In the genomic region with DNA sequence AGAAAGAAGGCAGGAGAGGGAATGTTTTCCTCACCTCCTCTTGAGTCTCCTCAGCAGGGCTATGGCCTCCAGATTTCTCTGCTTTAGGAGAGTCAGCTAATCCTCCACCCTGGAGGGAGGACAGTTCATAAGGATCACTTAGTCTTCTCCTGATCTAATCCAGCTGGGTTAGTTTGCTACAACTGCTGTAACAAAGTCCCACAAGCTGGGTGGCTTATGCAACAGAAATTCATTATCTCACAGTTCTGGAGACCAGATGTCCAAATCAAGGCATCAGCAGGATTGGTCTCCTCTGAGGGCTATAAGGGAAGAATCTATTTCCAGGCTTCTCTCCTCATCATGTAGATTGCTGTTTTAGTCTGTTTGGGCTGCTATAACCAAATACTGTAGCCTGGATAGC, we compare ENCODE assay signal across 20 cellular contexts. TPM values are rescaled to one million over a fixed set of nuclear protein-coding genes. Genes with fewer than 3 reads are reported as not detected.
DNase-seq lines count a peak whose midpoint lies in the region; ATAC-seq, FAIRE-seq and TF ChIP-seq lines count a peak whose summit lies in the region.
"Had no signal": no experiment of that assay in that cellular context is flagged by ENCODE, and none has a peak within 500 bp of the region (broad histone marks: within the 10 kb centered on the region; RNA-seq: fewer than 3 reads in every experiment).

No MANE protein-coding gene starts in this region.

- DNase-seq in BJ (ENCODE audit: low read depth) (peak; percentile 87), IMR-90 (peak; percentile 81), fibroblast of lung (ENCODE audit: low read depth in 2 of 2) (peak; percentile 77 to 84), pancreas (no peak), testis (no peak), BE2C (no peak)
- DNase-seq: activated CD4-positive, alpha-beta T cell treated with anti-CD3 and anti-CD28 coated beads, Interleukin-2, amount 10 ng/mL, durations not matched to agents 7 days and 5 days; activated CD8-positive, alpha-beta memory T cell treated with anti-CD3 and anti-CD28 coated beads, Interleukin-2, amount 50 U/mL, for 48 hours; activated gamma-delta T cell; amniotic stem cell; Calu3; midbrain; NCI-H2171 treated with DMSO at 0.1 percent for 48 hours; NCI-H748 treated with DMSO at 0.1 percent for 48 hours; PC-3; stimulated activated naive B cell treated with anti-CD40 and anti-IgM and Interleukin-4, amounts not matched to agents 10 μg/mL and 1 μg/mL and 100 μg/mL, for 72 hours had no signal

- H3K4me1 ChIP-seq in IMR-90 (ENCODE audit: control insufficient read depth, insufficient read depth, low read length): peaks cover 23% of the 10 kb centered on the region
- H3K4me1 ChIP-seq in fibroblast of lung (ENCODE audit: control insufficient read depth, extremely low read depth, insufficient read depth, low read length): peaks cover 10% of the 10 kb centered on the region
- no peaks in the 10 kb centered on the region for H3K4me1 ChIP-seq in pancreas
- H3K4me1 ChIP-seq in testis: no peaks in the 10 kb centered on the region
- no peaks in the 10 kb centered on the region for H3K4me1 ChIP-seq in BE2C
- H3K4me1 ChIP-seq: tibial nerve had no signal

- H4K91ac ChIP-seq in IMR-90 (ENCODE audit: insufficient read depth, low read depth, low read length): no peak overlapping the region

- H3K9me1 ChIP-seq in IMR-90 (ENCODE audit: insufficient read depth, low read length): peaks cover 13% of the 10 kb centered on the region

- TF ChIP-seq POLR2A in IMR-90 (IDR thresholded peaks at IDR 0.05; ENCODE audit: low read depth, low read length): no peak
- no peak for TF ChIP-seq POLR2A in testis (IDR thresholded peaks at IDR 0.05)

- H2AFZ ChIP-seq in IMR-90 (replicated peaks; ENCODE audit: low read length, poor library complexity) (no peak overlapping the region), fibroblast of lung (ENCODE audit: low read length) (no peak overlapping the region)

- H3K79me1 ChIP-seq in IMR-90 (ENCODE audit: low read depth in 1 of 2, low read length in 2 of 2): no peaks in the 10 kb centered on the region

- H3K4me3 ChIP-seq in BJ (ENCODE audit: low read depth, low read length) (no peak overlapping the region), IMR-90 (ENCODE audit: insufficient read depth, low read depth, low read length) (no peak overlapping the region), fibroblast of lung (replicated peaks in 1 of 4; ENCODE audit: control extremely low read depth in 1 of 4, insufficient read depth in 1 of 4, low read depth in 3 of 4, low read length in 4 of 4) (no peak overlapping the region), pancreas (no peak overlapping the region), testis (no peak overlapping the region), BE2C (ENCODE audit: low read depth, low read length) (no peak overlapping the region)
- H3K4me3 ChIP-seq: BLaER1, tibial nerve had no signal

- peak overlapping the region; percentile 83 for H3K14ac ChIP-seq in IMR-90 (replicated peaks; ENCODE audit: low read depth, low read length)

- peak overlapping the region in 1 of 2 experiments; percentile 67; a peak in 1 of 4 replicates for H4K8ac ChIP-seq in IMR-90 (ENCODE audit: low read depth in 2 of 2, low read length in 2 of 2)

- no TSS peak for BruUV-seq in IMR-90 (replicated peaks; lab: Mats Ljungman, UMichigan)

- H3K79me2 ChIP-seq in fibroblast of lung (ENCODE audit: control insufficient read depth, insufficient read depth, low read length): no peaks in the 10 kb centered on the region

- no peaks in the 10 kb centered on the region for H3K36me3 ChIP-seq in BJ (ENCODE audit: control insufficient read depth, insufficient read depth, low read length)
- no peaks in the 10 kb centered on the region for H3K36me3 ChIP-seq in IMR-90 (ENCODE audit: control insufficient read depth, insufficient read depth, low read length)
- H3K36me3 ChIP-seq in fibroblast of lung (ENCODE audit: control insufficient read depth, insufficient read depth, low read length): no peaks in the 10 kb centered on the region
- no peaks in the 10 kb centered on the region for H3K36me3 ChIP-seq in pancreas
- no peaks in the 10 kb centered on the region for H3K36me3 ChIP-seq in testis (ENCODE audit: low read depth, missing control alignments)
- no peaks in the 10 kb centered on the region for H3K36me3 ChIP-seq in BE2C
- H3K36me3 ChIP-seq: BLaER1, tibial nerve had no signal

- H2AK9ac ChIP-seq in IMR-90 (replicated peaks; ENCODE audit: low read depth, low read length, poor library complexity): no peak overlapping the region

- H3K18ac ChIP-seq in IMR-90 (ENCODE audit: low read depth, low read length): peak overlapping the region; percentile 14; the same call in 1 of the 2 replicates

- H3K56ac ChIP-seq in IMR-90 (ENCODE audit: extremely low read depth, insufficient read depth, low read length): no peak overlapping the region

- FAIRE-seq in pancreas (lab: Jason Lieb, UNC): no peak

- no peak for TF ChIP-seq RAD21 in IMR-90 (IDR thresholded peaks at IDR 0.05; ENCODE audit: low read length)

- in situ Hi-C loops in IMR-90 (cut with MboI; ENCODE audit: low sequenced_read_pairs): no loop called here

- no peaks in the 10 kb centered on the region for H3K27me3 ChIP-seq in BJ (ENCODE audit: control insufficient read depth, insufficient read depth, low read length)
- no peaks in the 10 kb centered on the region for H3K27me3 ChIP-seq in IMR-90 (ENCODE audit: control insufficient read depth, insufficient read depth, low read length)
- H3K27me3 ChIP-seq in fibroblast of lung (ENCODE audit: control insufficient read depth, insufficient read depth, low read length): no peaks in the 10 kb centered on the region
- H3K27me3 ChIP-seq in pancreas: no peaks in the 10 kb centered on the region
- H3K27me3 ChIP-seq in testis: no peaks in the 10 kb centered on the region
- no peaks in the 10 kb centered on the region for H3K27me3 ChIP-seq in BE2C
- H3K27me3 ChIP-seq: BLaER1, tibial nerve had no signal

- peak overlapping the region; percentile 80 for H2BK120ac ChIP-seq in IMR-90 (ENCODE audit: low read depth, low read length)

- no peak overlapping the region for H3K9ac ChIP-seq in IMR-90 (ENCODE audit: low read depth, low read length)
- no peak overlapping the region for H3K9ac ChIP-seq in fibroblast of lung (ENCODE audit: insufficient read depth, low read length)
- H3K9ac ChIP-seq: BLaER1 had no signal

- POLR2A ChIA-PET in BJ (lab: Charles Lee) (no interaction called here), IMR-90 (lab: Charles Lee; ENCODE audit: unreplicated experiment) (no interaction called here)

- ATAC-seq in IMR-90 (ENCODE audit: low read depth): peak; percentile 14; the same call in 1 of the 2 replicates
- ATAC-seq in pancreas: peak in 3 of 4 donors; percentile 21 to 43 (median 41)
- no peak for ATAC-seq in GM18909 (IDR thresholded peaks at IDR 0.05; ENCODE audit: poor library complexity, unreplicated experiment)
- no peak for ATAC-seq in GM19452 (IDR thresholded peaks at IDR 0.05; ENCODE audit: unreplicated experiment)
- ATAC-seq: PC-3; stimulated activated naive B cell treated with anti-CD40 and anti-IgM and Interleukin-4, amounts not matched to agents 10 μg/mL and 1 μg/mL and 100 μg/mL, for 72 hours had no signal

- H4K20me1 ChIP-seq in IMR-90 (ENCODE audit: insufficient read depth, low read length) (no peaks in the 10 kb centered on the region), fibroblast of lung (ENCODE audit: control insufficient read depth, extremely low read depth, insufficient read depth, low read length) (no peaks in the 10 kb centered on the region)
- H4K20me1 ChIP-seq: BLaER1 had no signal

- peak overlapping the region; percentile 30; the same call in 1 of the 2 replicates for H2BK20ac ChIP-seq in IMR-90 (ENCODE audit: low read depth, low read length)

- H3K9me3 ChIP-seq in IMR-90 (ENCODE audit: control insufficient read depth, insufficient read depth, low read length): 0 out of 2 replicates have a peak, but pooled peaks cover 2% of the 10 kb centered on the region
- no peaks in the 10 kb centered on the region for H3K9me3 ChIP-seq in fibroblast of lung (ENCODE audit: control insufficient read depth, insufficient read depth, low read depth, low read length)
- H3K9me3 ChIP-seq in pancreas: no peaks in the 10 kb centered on the region
- H3K9me3 ChIP-seq in testis: no peaks in the 10 kb centered on the region
- no peaks in the 10 kb centered on the region for H3K9me3 ChIP-seq in BE2C

- no peak for TF ChIP-seq CTCF in BJ (IDR thresholded peaks at IDR 0.05; ENCODE audit: insufficient read depth, low read depth, low read length)
- TF ChIP-seq CTCF in IMR-90 (conservative IDR thresholded peaks at IDR 0.05; ENCODE audit: low read depth, low read length): no peak
- no peak for TF ChIP-seq CTCF in fibroblast of lung (conservative IDR thresholded peaks at IDR 0.05 in 1 of 2, IDR thresholded peaks at IDR 0.05 in 1 of 2; ENCODE audit: low read depth in 1 of 2, low read length in 2 of 2)
- no peak for TF ChIP-seq CTCF in pancreas (IDR thresholded peaks at IDR 0.05)
- TF ChIP-seq CTCF in testis (IDR thresholded peaks at IDR 0.05): no peak
- no peak for TF ChIP-seq CTCF in BE2C (IDR thresholded peaks at IDR 0.05; ENCODE audit: low read depth, low read length)

- H3K4ac ChIP-seq in IMR-90 (ENCODE audit: low read depth, low read length): peak overlapping the region; percentile 68; the same call in 1 of the 2 replicates

- no peak overlapping the region for H2BK15ac ChIP-seq in IMR-90 (ENCODE audit: low read depth, low read length)

- dilution Hi-C loops in IMR-90 (cut with HindIII; ENCODE audit: low sequenced_read_pairs, unreplicated experiment): no loop called here

- H2BK5ac ChIP-seq in IMR-90 (ENCODE audit: low read depth, low read length, poor library complexity, severe bottlenecking): peak overlapping the region; percentile 7

- H3K27ac ChIP-seq in IMR-90 (ENCODE audit: insufficient read depth, low read length) (peak overlapping the region; percentile 17; the same call in 1 of the 2 replicates), fibroblast of lung (ENCODE audit: insufficient read depth, low read length) (no peak overlapping the region), pancreas (no peak overlapping the region), testis (no peak overlapping the region)
- H3K27ac ChIP-seq: BLaER1, tibial nerve had no signal

- no peak overlapping the region for H4K5ac ChIP-seq in IMR-90 (ENCODE audit: low read depth, low read length)

- peak overlapping the region; percentile 74 for H2AK5ac ChIP-seq in IMR-90 (ENCODE audit: low read depth, low read length)

- no peak overlapping the region for H3K23ac ChIP-seq in IMR-90 (ENCODE audit: low read depth, low read length)

- intact Hi-C loops in IMR-90 (cut with micrococcal nuclease) (no loop called here), pancreas (cut with DNase I) (no loop called here), testis (cut with DNase I; ENCODE audit: low total_unique reads) (no loop called here)

- CTCF ChIA-PET in BJ (lab: Yijun Ruan, JAX): interaction anchor here (1.5 to 2.0 kb wide), 2 partner anchors 43 to 68 kb away, joined by 5 to 11 read pairs; no protein-coding TSS in a partner anchor
- CTCF ChIA-PET in IMR-90 (lab: Yijun Ruan, JAX): no interaction called here

- H3K4me2 ChIP-seq in IMR-90 (ENCODE audit: low read depth, low read length) (no peak overlapping the region), fibroblast of lung (ENCODE audit: extremely low read depth, insufficient read depth, low read length) (no peak overlapping the region)

RNA-seq across cellular contexts. Expression of gene XYLT1, which starts 40.6 kb away (rescaled TPM):
- polyA plus RNA-seq in BJ (2011; rRNA removed) (14.6 and 15.9 TPM in 2 replicates), IMR-90 (2012; rRNA removed) (9.0 and 9.7 TPM in 2 replicates), fibroblast of lung (9.3 and 13.9 TPM in 2 replicates), pancreas (1 to 10 TPM; 1.6 to 1.8 TPM), testis (ENCODE audit: insufficient read depth, low read depth, low replicate concordance) (6.5 TPM)
- polyA minus RNA-seq in BJ (2011; rRNA and poly(A)+ RNA removed): 58.1 and 64.5 TPM in 2 replicates
- total RNA-seq in IMR-90 (2012; rRNA removed) (11.1 and 12.7 TPM in 2 replicates), fibroblast of lung (12.3 and 21.8 TPM in 2 replicates), pancreas (1 to 10 TPM; 4.0 to 8.2 (median 4.9) TPM), testis (10 to 100 TPM; 13.6 to 20.7 TPM)
- polyA plus RNA-seq in IMR-90 (2012; cell fraction: cytosol; rRNA removed): 4.3 and 4.9 TPM in 2 replicates
- polyA plus RNA-seq in IMR-90 (2012; cell fraction: nucleus; rRNA removed; ENCODE audit: low replicate concordance): 4.8 and 5.9 TPM in 2 replicates
- polyA plus RNA-seq in fibroblast of lung (2012): 8.3 and 9.9 TPM in 2 replicates
- 46.8 and 86.3 TPM in 2 replicates for polyA minus RNA-seq in fibroblast of lung (ENCODE audit: low replicate concordance)
- polyA plus RNA-seq in BE2C (2012; ENCODE audit: insufficient read depth, insufficient read length, low read depth): 0.25 TPM
- total RNA-seq: PC-3 had no signal

Comparison
In these comparisons a context has a peak if more than half of its experiments do, and no peak if none do; other contexts are left out.
1. DNase-seq: peak in BJ (single experiment), IMR-90 (single experiment) and fibroblast of lung (2 of 2); none in pancreas (0 of 6), testis (single experiment) and BE2C (single experiment).
2. ATAC-seq: peak in IMR-90 (single experiment) and pancreas (3 of 4); none in GM18909 (single experiment) and GM19452 (single experiment).